In the genomic region with DNA sequence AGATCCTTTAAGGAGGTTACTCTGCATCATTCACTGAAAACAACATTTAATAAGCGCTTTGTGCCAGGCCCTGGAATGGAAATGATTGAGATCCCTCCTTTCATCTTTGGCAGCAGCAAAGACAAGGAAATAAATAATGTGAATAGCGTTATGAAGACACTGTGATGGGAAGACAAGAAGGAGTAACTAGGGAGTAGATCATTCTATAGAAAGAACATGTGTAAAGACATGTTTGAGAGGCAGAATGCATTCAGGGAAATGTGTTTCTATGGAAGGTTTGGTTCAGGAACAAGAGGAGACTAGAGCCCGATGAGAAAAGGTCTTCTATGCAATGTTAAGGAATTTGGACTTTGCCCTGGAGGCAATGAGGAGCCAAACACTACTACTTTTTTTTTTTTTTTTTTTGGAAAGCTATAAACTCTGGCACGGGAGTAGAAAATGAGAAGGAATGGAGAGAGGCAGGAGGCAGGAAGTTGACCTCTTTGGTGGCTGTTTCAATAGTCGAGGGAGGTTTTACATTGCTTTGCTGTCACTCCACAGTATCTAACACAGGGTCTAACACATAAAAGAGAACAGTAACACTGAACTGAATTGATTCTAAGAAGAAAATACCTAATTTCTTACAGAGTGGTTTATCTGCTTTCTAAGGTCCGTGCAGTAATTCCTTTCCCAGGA, we compare ENCODE assay signal across 1 cellular context.
A peak's percentile ranks its signal among the peaks of the same experiment; 100 is the strongest.
TF ChIP-seq lines count a peak whose summit lies in the region.

No MANE protein-coding gene starts in this region.

TF ChIP-seq in liver, 16 proteins besides CTCF, POLR2A, EP300 and RAD21 (continued from another document):
- TF ChIP-seq, protein P1, sequence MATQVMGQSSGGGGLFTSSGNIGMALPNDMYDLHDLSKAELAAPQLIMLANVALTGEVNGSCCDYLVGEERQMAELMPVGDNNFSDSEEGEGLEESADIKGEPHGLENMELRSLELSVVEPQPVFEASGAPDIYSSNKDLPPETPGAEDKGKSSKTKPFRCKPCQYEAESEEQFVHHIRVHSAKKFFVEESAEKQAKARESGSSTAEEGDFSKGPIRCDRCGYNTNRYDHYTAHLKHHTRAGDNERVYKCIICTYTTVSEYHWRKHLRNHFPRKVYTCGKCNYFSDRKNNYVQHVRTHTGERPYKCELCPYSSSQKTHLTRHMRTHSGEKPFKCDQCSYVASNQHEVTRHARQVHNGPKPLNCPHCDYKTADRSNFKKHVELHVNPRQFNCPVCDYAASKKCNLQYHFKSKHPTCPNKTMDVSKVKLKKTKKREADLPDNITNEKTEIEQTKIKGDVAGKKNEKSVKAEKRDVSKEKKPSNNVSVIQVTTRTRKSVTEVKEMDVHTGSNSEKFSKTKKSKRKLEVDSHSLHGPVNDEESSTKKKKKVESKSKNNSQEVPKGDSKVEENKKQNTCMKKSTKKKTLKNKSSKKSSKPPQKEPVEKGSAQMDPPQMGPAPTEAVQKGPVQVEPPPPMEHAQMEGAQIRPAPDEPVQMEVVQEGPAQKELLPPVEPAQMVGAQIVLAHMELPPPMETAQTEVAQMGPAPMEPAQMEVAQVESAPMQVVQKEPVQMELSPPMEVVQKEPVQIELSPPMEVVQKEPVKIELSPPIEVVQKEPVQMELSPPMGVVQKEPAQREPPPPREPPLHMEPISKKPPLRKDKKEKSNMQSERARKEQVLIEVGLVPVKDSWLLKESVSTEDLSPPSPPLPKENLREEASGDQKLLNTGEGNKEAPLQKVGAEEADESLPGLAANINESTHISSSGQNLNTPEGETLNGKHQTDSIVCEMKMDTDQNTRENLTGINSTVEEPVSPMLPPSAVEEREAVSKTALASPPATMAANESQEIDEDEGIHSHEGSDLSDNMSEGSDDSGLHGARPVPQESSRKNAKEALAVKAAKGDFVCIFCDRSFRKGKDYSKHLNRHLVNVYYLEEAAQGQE (IDR thresholded peaks at IDR 0.05), result peak; percentile 43
- no peak for TF ChIP-seq EGR1 (IDR thresholded peaks at IDR 0.05; ENCODE audit: low read depth in 2 of 2)
- TF ChIP-seq ZBTB33 (IDR thresholded peaks at IDR 0.05), result peak; percentile 62
- TF ChIP-seq ATF3 (IDR thresholded peaks at IDR 0.05), result no peak
- no peak for TF ChIP-seq FOXA1 (IDR thresholded peaks at IDR 0.05)
- TF ChIP-seq FOXA2 (IDR thresholded peaks at IDR 0.05), result no peak
- TF ChIP-seq JUND (IDR thresholded peaks at IDR 0.05), result peak in 1 of 2 donors; percentile 78
- peak; percentile 94 for TF ChIP-seq SP1 (IDR thresholded peaks at IDR 0.05)
